8 cellular contexts compared by ENCODE assay signal in genomic region chr10:21495686-21496284, GRCh38. TPM values are rescaled to one million over a fixed set of nuclear protein-coding genes. Genes with fewer than 3 reads are reported as not detected.
DNase-seq lines count a peak whose midpoint lies in the region; ATAC-seq and TF ChIP-seq lines count a peak whose summit lies in the region.

No MANE protein-coding gene starts in this region.

- POLR2A ChIA-PET in activated B cell treated with CpG ODN at 0.5 μM for 24 hours (lab: Charles Lee) = interaction anchor here (0.6 to 3.2 kb wide), 4 partner anchors 21 to 820 kb away, joined by 3 to 18 read pairs (median 7); partner anchors contain the start of genes COMMD3 and SKIDA1

- no peaks in the 10 kb centered on the region for H3K9me3 Mint-ChIP-seq in activated B cell treated with CpG ODN at 0.5 μM for 24 hours

- intact Hi-C loops in activated B cell treated with CpG ODN at 0.5 μM for 24 hours (cut with micrococcal nuclease) = loop anchor here (1.0 to 10.0 kb wide), 17 partner anchors 30 to 1699 kb away; partner anchors contain the start of genes COMMD3, DNAJC1, MSRB2 and PTF1A

- CTCF ChIA-PET in activated B cell treated with CpG ODN at 0.5 μM for 24 hours (lab: Charles Lee) = interaction anchor here (0.6 to 4.1 kb wide), 15 partner anchors 20 to 1490 kb away, joined by 3 to 21 read pairs (median 6); partner anchors contain the start of genes COMMD3, SKIDA1 and SPAG6

- TF ChIP-seq CTCF in activated B cell treated with CpG ODN at 0.5 μM for 24 hours (IDR thresholded peaks at IDR 0.05) = peak; percentile 79

- peak overlapping the region; percentile 87 for H3K27ac ChIP-seq in caudate nucleus (ENCODE audit: low read depth, low read length)

- DNase-seq in SIG-M5 treated with dmso at 0.1 percent for 504 hours (lab: John Stamatoyannopoulos, UW; ENCODE audit: unreplicated experiment) (peak; percentile 63), SIG-M5 (lab: John Stamatoyannopoulos, UW) (no peak), NCI-H146 (lab: John Stamatoyannopoulos, UW) (peak; percentile 91), activated B cell treated with CpG ODN at 0.5 μM for 24 hours (peak; percentile 90), caudate nucleus (lab: John Stamatoyannopoulos, UW) (peak in 58 of 61 donors; percentile 23 to 92 (median 82)), islet precursor cell (peak; percentile 93)
- DNase-seq in stimulated activated CD4-positive, alpha-beta T cell treated with anti-CD3 and anti-CD28 coated beads, Interleukin-12 subunit alpha, Interleukin-12 subunit beta, amount 100 ng/mL, for 48 hours (ENCODE audit: low read depth in 2 of 3, low spot score in 1 of 3) = peak; percentile 78 to 84 (median 79)

- ATAC-seq in HG02840 (IDR thresholded peaks at IDR 0.05; ENCODE audit: low FRiP score, unreplicated experiment) = peak; percentile 62
- ATAC-seq in activated B cell treated with CpG ODN at 0.5 μM for 24 hours (ENCODE audit: low read depth) = peak; percentile 79

- H3K27me3 Mint-ChIP-seq in activated B cell treated with CpG ODN at 0.5 μM for 24 hours = peaks cover 50% of the 10 kb centered on the region

- H3K36me3 Mint-ChIP-seq in activated B cell treated with CpG ODN at 0.5 μM for 24 hours (ENCODE audit: low read depth) = no peaks in the 10 kb centered on the region

- H3K4me1 Mint-ChIP-seq in activated B cell treated with CpG ODN at 0.5 μM for 24 hours = peaks cover 35% of the 10 kb centered on the region

- peak overlapping the region; percentile 85 for H3K4me3 Mint-ChIP-seq in activated B cell treated with CpG ODN at 0.5 μM for 24 hours

- peak overlapping the region; percentile 41 for H3K27ac Mint-ChIP-seq in activated B cell treated with CpG ODN at 0.5 μM for 24 hours

RNA-seq across cellular contexts. Expression of gene SKIDA1, which starts 29.7 kb away (rescaled TPM):
- total RNA-seq in activated B cell treated with CpG ODN at 0.5 μM for 24 hours = 0.60 TPM in 1 of 2 replicates, not detected in the other

RNA-seq across cellular contexts. Expression of gene MLLT10, which starts 38.2 kb away (rescaled TPM):
- total RNA-seq in activated B cell treated with CpG ODN at 0.5 μM for 24 hours = 40.6 and 48.7 TPM in 2 replicates
